28 cellular contexts compared by ENCODE assay signal in the genomic region with DNA sequence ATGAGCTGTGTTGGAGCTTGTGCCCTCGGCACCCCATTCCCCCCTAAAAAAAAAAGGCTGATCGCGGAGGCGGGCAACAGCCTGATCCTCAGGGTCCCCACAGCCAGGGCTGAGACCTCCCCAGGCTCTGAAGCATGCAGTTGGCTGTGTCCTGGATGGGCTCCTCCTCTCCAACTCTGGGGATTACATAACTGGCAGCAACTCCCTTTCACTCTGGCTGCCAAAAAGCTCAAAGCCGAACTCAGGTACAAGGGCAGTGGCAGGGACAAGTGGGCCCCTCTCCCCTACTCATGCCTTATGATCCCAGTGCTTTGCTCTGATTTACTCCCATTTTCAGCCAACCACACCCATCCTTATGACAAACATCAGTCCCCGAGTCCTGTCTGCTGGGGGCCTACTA.
"Had no signal": no experiment of that assay in that cellular context is flagged by ENCODE, and none has a peak within 500 bp of the region (broad histone marks: within the 10 kb centered on the region; RNA-seq: fewer than 3 reads in every experiment).

No MANE protein-coding gene starts in this region.

- H3K36me3 Mint-ChIP-seq: natural killer cell treated with Interleukin-12 subunit alpha and Interleukin-12 subunit beta and Interleukin-15 and Interleukin-18, amount 100 ng/mL, for 72 hours had no signal

- DNase-seq: central memory CD4-positive, alpha-beta T cell; dermis blood vessel endothelial cell; effector memory CD4-positive, alpha-beta T cell; foreskin keratinocyte; left cardiac atrium; mucosa of descending colon; naive B cell; occipital lobe; pancreas; stimulated activated CD4-positive, alpha-beta T cell treated with anti-CD3 and anti-CD28 coated beads, Interleukin-12 subunit alpha, Interleukin-12 subunit beta, amount 100 ng/mL, for 4 hours; stimulated activated CD4-positive, alpha-beta T cell treated with anti-CD3 and anti-CD28 coated beads, Interleukin-2, amount 100 ng/mL, for 24 hours; stimulated activated CD4-positive, alpha-beta T cell treated with anti-CD3 and anti-CD28 coated beads, Interleukin-4, amount 100 ng/mL, for 24 hours; stimulated activated naive CD8-positive, alpha-beta T cell treated with anti-CD3 and anti-CD28 coated beads, Interleukin-15, Interleukin-2, amounts not matched to agents 100 U/mL and 50 U/mL, for 24 hours; testis; upper lobe of left lung had no signal

- H3K27ac ChIP-seq: coronary artery, esophagus muscularis mucosa, foreskin keratinocyte, gastroesophageal sphincter, heart left ventricle, hepatocyte, pancreas, testis, tibial nerve, upper lobe of left lung had no signal

- ATAC-seq: foreskin keratinocyte; gastroesophageal sphincter; left cardiac atrium; mucosa of descending colon; natural killer cell treated with Interleukin-12 subunit alpha and Interleukin-12 subunit beta and Interleukin-15 and Interleukin-18, amount 100 ng/mL, for 72 hours; pancreas; sciatic nerve; stimulated activated memory B cell treated with anti-CD40 and anti-IgM and Interleukin-4, amounts not matched to agents 10 μg/mL and 1 μg/mL and 100 μg/mL, for 72 hours; stimulated activated naive CD8-positive, alpha-beta T cell treated with anti-CD3 and anti-CD28 coated beads, Interleukin-15, Interleukin-2, amounts not matched to agents 100 U/mL and 50 U/mL, for 24 hours had no signal

- H3K9me3 ChIP-seq: esophagus muscularis mucosa, gastroesophageal sphincter, heart left ventricle, mucosa of descending colon, pancreas, testis, tibial nerve, upper lobe of left lung had no signal

- H3K27me3 ChIP-seq: esophagus muscularis mucosa, foreskin keratinocyte, gastroesophageal sphincter, heart left ventricle, hepatocyte, pancreas, testis, tibial nerve, upper lobe of left lung had no signal

- H3K4me3 ChIP-seq: coronary artery, esophagus muscularis mucosa, gastroesophageal sphincter, heart left ventricle, hepatocyte, lung, mucosa of descending colon, pancreas, smooth muscle cell, testis, tibial nerve, upper lobe of left lung had no signal

- H3K27me3 Mint-ChIP-seq: memory B cell; naive B cell; natural killer cell treated with Interleukin-12 subunit alpha and Interleukin-12 subunit beta and Interleukin-15 and Interleukin-18, amount 100 ng/mL, for 72 hours; progenitor cell of endocrine pancreas; stimulated activated memory B cell treated with anti-CD40 and anti-IgM and Interleukin-4, amounts not matched to agents 10 μg/mL and 1 μg/mL and 100 μg/mL, for 72 hours had no signal

- H3K9me3 Mint-ChIP-seq: memory B cell; natural killer cell treated with Interleukin-12 subunit alpha and Interleukin-12 subunit beta and Interleukin-15 and Interleukin-18, amount 100 ng/mL, for 72 hours; stimulated activated memory B cell treated with anti-CD40 and anti-IgM and Interleukin-4, amounts not matched to agents 10 μg/mL and 1 μg/mL and 100 μg/mL, for 72 hours had no signal

- H3K4me1 ChIP-seq: foreskin keratinocyte, pancreas had no signal

- H3K4me3 Mint-ChIP-seq: memory B cell; naive B cell; natural killer cell treated with Interleukin-12 subunit alpha and Interleukin-12 subunit beta and Interleukin-15 and Interleukin-18, amount 100 ng/mL, for 72 hours; stimulated activated memory B cell treated with anti-CD40 and anti-IgM and Interleukin-4, amounts not matched to agents 10 μg/mL and 1 μg/mL and 100 μg/mL, for 72 hours had no signal

- H3K27ac Mint-ChIP-seq: memory B cell; natural killer cell treated with Interleukin-12 subunit alpha and Interleukin-12 subunit beta and Interleukin-15 and Interleukin-18, amount 100 ng/mL, for 72 hours; progenitor cell of endocrine pancreas; stimulated activated memory B cell treated with anti-CD40 and anti-IgM and Interleukin-4, amounts not matched to agents 10 μg/mL and 1 μg/mL and 100 μg/mL, for 72 hours had no signal
